In the genomic region with DNA sequence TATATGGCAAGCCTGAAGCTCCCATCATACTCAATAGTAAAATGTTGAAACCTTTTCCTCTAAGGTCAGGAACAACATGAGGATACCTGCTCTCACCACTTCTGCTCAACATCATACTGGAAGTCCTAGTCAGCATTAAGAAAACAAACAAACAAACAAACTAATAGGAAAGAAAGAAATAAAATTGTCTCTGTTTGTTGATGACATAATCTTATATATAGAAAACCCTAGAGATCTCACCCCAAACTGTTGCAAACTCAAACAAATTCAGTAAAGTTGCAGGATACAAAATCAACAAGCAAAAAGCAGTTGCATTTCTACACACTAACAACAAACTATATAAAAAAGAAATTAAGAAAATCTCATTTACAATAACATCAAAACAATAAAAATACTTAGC, we compare ENCODE assay signal across 43 cellular contexts. TPM values are rescaled to one million over a fixed set of nuclear protein-coding genes. Genes with fewer than 3 reads are reported as not detected.
"Had no signal": no experiment of that assay in that cellular context is flagged by ENCODE, and none has a peak within 500 bp of the region (broad histone marks: within the 10 kb centered on the region; RNA-seq: fewer than 3 reads in every experiment).

No MANE protein-coding gene starts in this region.

- H3K27ac Mint-ChIP-seq: activated naive CD4-positive, alpha-beta T cell treated with anti-CD3 and anti-CD28 coated beads for 36 hours; activated naive CD4-positive, alpha-beta T cell treated with anti-CD3 and anti-CD28 coated beads, Interleukin-2, amount 10 ng/mL, durations not matched to agents 7 days and 5 days; activated naive CD4-positive, alpha-beta T cell treated with anti-CD3 and anti-CD28 coated beads, Interleukin-2, amount 50 U/mL, for 24 hours; activated naive CD4-positive, alpha-beta T cell treated with anti-CD3 and anti-CD28 coated beads, Interleukin-2, amount 50 U/mL, for 72 hours; activated naive CD8-positive, alpha-beta T cell; activated naive CD8-positive, alpha-beta T cell treated with anti-CD3 and anti-CD28 coated beads for 36 hours; activated naive CD8-positive, alpha-beta T cell treated with anti-CD3 and anti-CD28 coated beads, Interleukin-2, amount 10 ng/mL, durations not matched to agents 7 days and 5 days; activated naive CD8-positive, alpha-beta T cell treated with anti-CD3 and anti-CD28 coated beads, Interleukin-2, amount 50 U/mL, for 24 hours; activated T-cell treated with anti-CD3 and anti-CD28 coated beads, Interleukin-2, amount 50 U/mL, for 24 hours; activated T-cell treated with anti-CD3 and anti-CD28 coated beads, Interleukin-2, amount 50 U/mL, for 72 hours; activated T-helper 1 cell treated with anti-CD3 and anti-CD28 coated beads, Interleukin-12 subunit alpha, Interleukin-12 subunit beta, Interleukin-2, Interleukin-4 antibody, amounts not matched to agents 30 ng/mL and 10 ng/mL and 1 ng/mL, durations not matched to agents 14 hours and 24 hours and 36 hours; activated T-helper 17 cell treated with anti-CD3 and anti-CD28 coated beads, Interleukin-2, amount 50 U/mL, for 72 hours; activated T-helper 2 cell treated with anti-CD3 and anti-CD28 coated beads, Interferon-gamma antibody, Interleukin-2, Interleukin-4, amounts not matched to agents 10 μg/mL and 5 μg/mL and 100 μg/mL, durations not matched to agents 14 hours and 24 hours and 36 hours; brain had no signal

- ATAC-seq: activated naive CD4-positive, alpha-beta T cell treated with anti-CD3 and anti-CD28 coated beads, Interleukin-2, amount 50 U/mL, for 72 hours; activated naive CD8-positive, alpha-beta T cell treated with anti-CD3 and anti-CD28 coated beads, Interleukin-2, amount 50 U/mL, for 24 hours; activated T-cell treated with anti-CD3 and anti-CD28 coated beads, Interleukin-2, amount 50 U/mL, for 4 hours; activated T-cell treated with anti-CD3 and anti-CD28 coated beads, Interleukin-2, amount 50 U/mL, for 72 hours; activated T-helper 17 cell treated with anti-CD3 and anti-CD28 coated beads, Interleukin-2, amount 50 U/mL, for 72 hours; body of pancreas had no signal

- H3K4me3 Mint-ChIP-seq: activated naive CD4-positive, alpha-beta T cell treated with anti-CD3 and anti-CD28 coated beads for 36 hours; activated naive CD4-positive, alpha-beta T cell treated with anti-CD3 and anti-CD28 coated beads, Interleukin-2, amount 10 ng/mL, durations not matched to agents 7 days and 5 days; activated naive CD4-positive, alpha-beta T cell treated with anti-CD3 and anti-CD28 coated beads, Interleukin-2, amount 50 U/mL, for 24 hours; activated naive CD8-positive, alpha-beta T cell; activated naive CD8-positive, alpha-beta T cell treated with anti-CD3 and anti-CD28 coated beads for 36 hours; activated naive CD8-positive, alpha-beta T cell treated with anti-CD3 and anti-CD28 coated beads, Interleukin-2, amount 10 ng/mL, durations not matched to agents 7 days and 5 days; activated naive CD8-positive, alpha-beta T cell treated with anti-CD3 and anti-CD28 coated beads, Interleukin-2, amount 50 U/mL, for 24 hours; activated T-cell treated with anti-CD3 and anti-CD28 coated beads, Interleukin-2, amount 50 U/mL, for 24 hours; activated T-cell treated with anti-CD3 and anti-CD28 coated beads, Interleukin-2, amount 50 U/mL, for 4 hours; activated T-cell treated with anti-CD3 and anti-CD28 coated beads, Interleukin-2, amount 50 U/mL, for 72 hours; activated T-helper 1 cell treated with anti-CD3 and anti-CD28 coated beads, Interleukin-12 subunit alpha, Interleukin-12 subunit beta, Interleukin-2, Interleukin-4 antibody, amounts not matched to agents 30 ng/mL and 10 ng/mL and 1 ng/mL, durations not matched to agents 14 hours and 24 hours and 36 hours; activated T-helper 17 cell treated with anti-CD3 and anti-CD28 coated beads, Interleukin-2, amount 50 U/mL, for 72 hours; brain; central memory CD8-positive, alpha-beta T cell had no signal

- FAIRE-seq: astrocyte, bronchial epithelial cell had no signal

- H3K36me3 ChIP-seq: adrenal gland, ascending aorta, brain microvascular endothelial cell, breast epithelium, cardiac muscle cell had no signal

- H3K9me3 ChIP-seq: adrenal gland, ascending aorta, body of pancreas, breast epithelium had no signal

- H3K4me3 ChIP-seq: adrenal gland, ascending aorta, body of pancreas, breast epithelium, cardiac muscle cell had no signal

- H3K27me3 ChIP-seq: adrenal gland, ascending aorta, body of pancreas, brain microvascular endothelial cell had no signal

- H3K4me1 ChIP-seq: adrenal gland, ascending aorta, body of pancreas, breast epithelium had no signal

- H3K36me3 Mint-ChIP-seq: activated naive CD4-positive, alpha-beta T cell treated with anti-CD3 and anti-CD28 coated beads, Interleukin-2, amount 10 ng/mL, durations not matched to agents 7 days and 5 days; activated naive CD4-positive, alpha-beta T cell treated with anti-CD3 and anti-CD28 coated beads, Interleukin-2, amount 50 U/mL, for 24 hours; activated naive CD8-positive, alpha-beta T cell; activated naive CD8-positive, alpha-beta T cell treated with anti-CD3 and anti-CD28 coated beads for 36 hours; activated naive CD8-positive, alpha-beta T cell treated with anti-CD3 and anti-CD28 coated beads, Interleukin-2, amount 10 ng/mL, durations not matched to agents 7 days and 5 days; brain had no signal

- H3K27me3 Mint-ChIP-seq: brain; central memory CD8-positive, alpha-beta T cell had no signal

- DNase-seq: activated effector memory CD4-positive, alpha-beta T cell treated with anti-CD3 and anti-CD28 coated beads, Interleukin-2, amount 50 U/mL, for 16 hours; activated effector memory CD4-positive, alpha-beta T cell treated with Interleukin-2 at 50 U/mL for 16 hours; activated gamma-delta T cell; activated gamma-delta T cell treated with Interleukin-2 at 50 U/mL for 16 hours; activated naive CD4-positive, alpha-beta T cell; activated naive CD4-positive, alpha-beta T cell treated with anti-CD3 and anti-CD28 coated beads for 36 hours; activated naive CD4-positive, alpha-beta T cell treated with anti-CD3 and anti-CD28 coated beads, Interleukin-2, amount 10 ng/mL, durations not matched to agents 7 days and 5 days; activated naive CD4-positive, alpha-beta T cell treated with anti-CD3 and anti-CD28 coated beads, Interleukin-2, amount 50 U/mL, for 16 hours; activated naive CD4-positive, alpha-beta T cell treated with Interleukin-2 at 50 U/mL for 16 hours; activated naive CD8-positive, alpha-beta T cell treated with anti-CD3 and anti-CD28 coated beads for 36 hours; activated naive CD8-positive, alpha-beta T cell treated with anti-CD3 and anti-CD28 coated beads, Interleukin-2, amount 10 ng/mL, durations not matched to agents 7 days and 5 days; activated naive CD8-positive, alpha-beta T cell treated with anti-CD3 and anti-CD28 coated beads, Interleukin-2, amount 50 U/mL, for 24 hours; activated T-cell treated with anti-CD3 and anti-CD28 coated beads, Interleukin-2, amount 50 U/mL, for 24 hours; activated T-cell treated with anti-CD3 and anti-CD28 coated beads, Interleukin-2, amount 50 U/mL, for 4 hours; activated T-cell treated with anti-CD3 and anti-CD28 coated beads, Interleukin-2, amount 50 U/mL, for 48 hours; activated T-cell treated with anti-CD3 and anti-CD28 coated beads, Interleukin-2, amount 50 U/mL, for 72 hours; amniotic stem cell; amygdala; anterior cingulate cortex; aorta; body of pancreas; brain microvascular endothelial cell; caudate nucleus; central memory CD4-positive, alpha-beta T cell; cerebellar nuclear complex had no signal

- H3K9me3 Mint-ChIP-seq: activated naive CD4-positive, alpha-beta T cell treated with anti-CD3 and anti-CD28 coated beads for 36 hours; activated naive CD4-positive, alpha-beta T cell treated with anti-CD3 and anti-CD28 coated beads, Interleukin-2, amount 10 ng/mL, durations not matched to agents 7 days and 5 days; activated naive CD4-positive, alpha-beta T cell treated with anti-CD3 and anti-CD28 coated beads, Interleukin-2, amount 50 U/mL, for 24 hours; activated naive CD4-positive, alpha-beta T cell treated with anti-CD3 and anti-CD28 coated beads, Interleukin-2, amount 50 U/mL, for 72 hours; activated naive CD8-positive, alpha-beta T cell treated with anti-CD3 and anti-CD28 coated beads for 36 hours; activated naive CD8-positive, alpha-beta T cell treated with anti-CD3 and anti-CD28 coated beads, Interleukin-2, amount 10 ng/mL, durations not matched to agents 7 days and 5 days; activated naive CD8-positive, alpha-beta T cell treated with anti-CD3 and anti-CD28 coated beads, Interleukin-2, amount 50 U/mL, for 24 hours; activated T-cell treated with anti-CD3 and anti-CD28 coated beads, Interleukin-2, amount 50 U/mL, for 24 hours; activated T-cell treated with anti-CD3 and anti-CD28 coated beads, Interleukin-2, amount 50 U/mL, for 4 hours; activated T-cell treated with anti-CD3 and anti-CD28 coated beads, Interleukin-2, amount 50 U/mL, for 72 hours; activated T-helper 1 cell treated with anti-CD3 and anti-CD28 coated beads, Interleukin-12 subunit alpha, Interleukin-12 subunit beta, Interleukin-2, Interleukin-4 antibody, amounts not matched to agents 30 ng/mL and 10 ng/mL and 1 ng/mL, durations not matched to agents 14 hours and 24 hours and 36 hours; activated T-helper 17 cell treated with anti-CD3 and anti-CD28 coated beads, Interleukin-2, amount 50 U/mL, for 72 hours; activated T-helper 2 cell treated with anti-CD3 and anti-CD28 coated beads, Interferon-gamma antibody, Interleukin-2, Interleukin-4, amounts not matched to agents 10 μg/mL and 5 μg/mL and 100 μg/mL, durations not matched to agents 14 hours and 24 hours and 36 hours; central memory CD8-positive, alpha-beta T cell had no signal

- H3K27ac ChIP-seq: adrenal gland, ascending aorta, body of pancreas, brain microvascular endothelial cell, breast epithelium, cardiac muscle cell had no signal

RNA-seq across cellular contexts. Expression of a gene that starts 20.5 kb away (rescaled TPM):
- total RNA-seq: activated naive CD4-positive, alpha-beta T cell treated with anti-CD3 and anti-CD28 coated beads for 36 hours; activated naive CD4-positive, alpha-beta T cell treated with anti-CD3 and anti-CD28 coated beads, Interleukin-2, amount 50 U/mL, for 72 hours; activated naive CD8-positive, alpha-beta T cell treated with anti-CD3 and anti-CD28 coated beads for 36 hours; activated naive CD8-positive, alpha-beta T cell treated with anti-CD3 and anti-CD28 coated beads, Interleukin-2, amount 10 ng/mL, durations not matched to agents 7 days and 5 days; activated T-cell treated with anti-CD3 and anti-CD28 coated beads, Interleukin-2, amount 50 U/mL, for 4 hours; activated T-cell treated with anti-CD3 and anti-CD28 coated beads, Interleukin-2, amount 50 U/mL, for 72 hours; activated T-helper 1 cell treated with anti-CD3 and anti-CD28 coated beads, Interleukin-12 subunit alpha, Interleukin-12 subunit beta, Interleukin-2, Interleukin-4 antibody, amounts not matched to agents 30 ng/mL and 10 ng/mL and 1 ng/mL, durations not matched to agents 14 hours and 24 hours and 36 hours; activated T-helper 17 cell treated with anti-CD3 and anti-CD28 coated beads, Interleukin-2, amount 50 U/mL, for 72 hours; activated T-helper 2 cell treated with anti-CD3 and anti-CD28 coated beads, Interferon-gamma antibody, Interleukin-2, Interleukin-4, amounts not matched to agents 10 μg/mL and 5 μg/mL and 100 μg/mL, durations not matched to agents 14 hours and 24 hours and 36 hours; adrenal gland; aorta; ascending aorta; astrocyte; body of pancreas; breast epithelium; bronchial epithelial cell; cardiac muscle cell; cardiac septum; cerebellum; chondrocyte had no signal
- polyA plus RNA-seq: adipose tissue, adrenal gland, aorta, cardiac muscle cell had no signal

RNA-seq across cellular contexts. Expression of a gene that starts 54.2 kb away (rescaled TPM):
- total RNA-seq: activated naive CD4-positive, alpha-beta T cell treated with anti-CD3 and anti-CD28 coated beads for 36 hours; activated naive CD4-positive, alpha-beta T cell treated with anti-CD3 and anti-CD28 coated beads, Interleukin-2, amount 50 U/mL, for 72 hours; activated naive CD8-positive, alpha-beta T cell treated with anti-CD3 and anti-CD28 coated beads for 36 hours; activated naive CD8-positive, alpha-beta T cell treated with anti-CD3 and anti-CD28 coated beads, Interleukin-2, amount 10 ng/mL, durations not matched to agents 7 days and 5 days; activated T-cell treated with anti-CD3 and anti-CD28 coated beads, Interleukin-2, amount 50 U/mL, for 4 hours; activated T-cell treated with anti-CD3 and anti-CD28 coated beads, Interleukin-2, amount 50 U/mL, for 72 hours; activated T-helper 1 cell treated with anti-CD3 and anti-CD28 coated beads, Interleukin-12 subunit alpha, Interleukin-12 subunit beta, Interleukin-2, Interleukin-4 antibody, amounts not matched to agents 30 ng/mL and 10 ng/mL and 1 ng/mL, durations not matched to agents 14 hours and 24 hours and 36 hours; activated T-helper 17 cell treated with anti-CD3 and anti-CD28 coated beads, Interleukin-2, amount 50 U/mL, for 72 hours; activated T-helper 2 cell treated with anti-CD3 and anti-CD28 coated beads, Interferon-gamma antibody, Interleukin-2, Interleukin-4, amounts not matched to agents 10 μg/mL and 5 μg/mL and 100 μg/mL, durations not matched to agents 14 hours and 24 hours and 36 hours; adrenal gland; aorta; ascending aorta; astrocyte; body of pancreas; breast epithelium; bronchial epithelial cell; cardiac muscle cell; cardiac septum; cerebellum; chondrocyte had no signal
- polyA plus RNA-seq: adipose tissue, adrenal gland, aorta, cardiac muscle cell had no signal
